1 cellular context compared by ENCODE assay signal in the genomic region with DNA sequence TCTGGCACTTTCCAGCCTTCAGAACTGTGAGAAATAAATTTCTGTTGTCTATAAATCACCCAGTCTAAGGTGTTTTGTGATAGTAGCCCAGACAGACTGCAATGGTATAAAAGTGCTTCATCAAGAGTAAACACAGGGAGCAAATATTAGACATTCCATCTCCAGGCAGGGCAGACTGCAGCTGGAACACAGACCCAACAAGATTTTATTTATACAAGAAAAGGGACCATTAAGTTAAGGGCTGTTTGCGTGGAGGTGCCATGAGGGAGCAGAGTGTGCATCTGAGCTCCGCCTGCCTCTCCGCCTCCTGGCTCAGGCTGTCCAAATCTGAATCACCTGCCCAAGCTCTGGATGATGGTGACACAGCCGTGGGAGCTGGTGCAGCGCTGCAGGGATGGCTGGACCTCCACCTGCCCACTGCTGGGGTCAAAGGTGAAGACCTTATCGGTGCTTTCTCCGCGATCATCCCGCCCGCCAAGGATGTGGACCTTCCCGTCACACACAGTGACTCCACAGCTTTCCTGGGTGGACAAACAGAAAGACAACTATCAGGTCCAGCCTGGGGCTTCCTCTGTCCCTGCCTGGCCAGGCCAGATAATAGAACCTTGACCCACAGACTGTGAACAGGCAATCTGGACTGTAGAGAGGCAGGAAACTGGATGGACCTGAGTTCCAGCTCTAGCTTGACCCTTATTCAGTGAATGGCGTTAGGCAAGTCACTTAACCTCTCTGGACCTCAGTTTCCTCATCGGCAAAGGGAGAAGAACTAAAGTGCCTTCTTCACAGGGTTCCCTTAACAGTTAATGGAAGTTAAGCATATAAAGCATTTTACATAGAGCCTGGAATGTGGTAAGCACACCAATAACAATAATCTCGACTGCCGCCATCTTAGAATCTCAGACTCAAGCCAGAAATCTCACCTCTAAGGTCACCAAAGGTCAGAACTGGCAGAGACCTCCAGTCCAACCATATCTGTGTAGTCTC.
TF ChIP-seq lines count a peak whose summit lies in the region.

No MANE protein-coding gene starts in this region.

TF ChIP-seq in HepG2, 621 proteins besides CTCF, POLR2A, EP300 and RAD21 (continued from another document and continues in another):
- TF ChIP-seq, protein P1, sequence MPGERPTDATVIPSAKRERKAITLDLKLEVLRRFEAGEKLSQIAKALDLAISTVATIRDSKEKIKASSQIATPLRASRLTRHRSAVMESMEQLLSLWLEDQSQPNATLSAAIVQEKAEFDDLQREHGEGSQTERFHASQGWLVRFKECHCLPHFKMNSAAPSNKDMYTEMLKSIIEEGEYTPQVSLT (CRISPR knock-in tag; IDR thresholded peaks at IDR 0.05; ENCODE audit: borderline replicate concordance, low read depth): no peak
- TF ChIP-seq, protein P2, sequence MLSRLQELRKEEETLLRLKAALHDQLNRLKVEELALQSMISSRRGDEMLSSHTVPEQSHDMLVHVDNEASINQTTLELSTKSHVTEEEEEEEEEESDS (CRISPR knock-in tag; IDR thresholded peaks at IDR 0.05; ENCODE audit: borderline replicate concordance): no peak
- TF ChIP-seq KAT2B (IDR thresholded peaks at IDR 0.05; ENCODE audit: borderline replicate concordance, low read depth, low read length) (no peak), PRPF4 (IDR thresholded peaks at IDR 0.05; ENCODE audit: low read depth, low read length, poor library complexity, severe bottlenecking) (no peak), FOXO1 (CRISPR knock-in tag; IDR thresholded peaks at IDR 0.05) (no peak), ZNF446 (CRISPR knock-in tag; IDR thresholded peaks at IDR 0.05) (no peak), FOSL1 (CRISPR knock-in tag; IDR thresholded peaks at IDR 0.05; ENCODE audit: borderline replicate concordance) (no peak), ZNF570 (CRISPR knock-in tag; IDR thresholded peaks at IDR 0.05; ENCODE audit: borderline replicate concordance) (no peak), CBFB (CRISPR knock-in tag; IDR thresholded peaks at IDR 0.05) (0 out of 2 replicates have a peak, but pooled peaks have one; percentile 29), RXRA (CRISPR knock-in tag; IDR thresholded peaks at IDR 0.05) (peak; percentile 62), ZNF232 (CRISPR knock-in tag; IDR thresholded peaks at IDR 0.05; ENCODE audit: borderline replicate concordance) (no peak), JUND (CRISPR knock-in tag; IDR thresholded peaks at IDR 0.05) (no peak), RFX1 (IDR thresholded peaks at IDR 0.05) (no peak), ZNF484 (CRISPR knock-in tag; IDR thresholded peaks at IDR 0.05; ENCODE audit: borderline replicate concordance, low read depth) (no peak), ZNF644 (CRISPR knock-in tag; IDR thresholded peaks at IDR 0.05; ENCODE audit: low read depth) (no peak), SRSF9 (IDR thresholded peaks at IDR 0.05; ENCODE audit: borderline replicate concordance, insufficient read depth, low read depth, low read length, poor library complexity, severe bottlenecking) (no peak), ZNF350 (CRISPR knock-in tag; IDR thresholded peaks at IDR 0.05; ENCODE audit: borderline replicate concordance, low read depth) (peak; percentile 53; the same call in 1 of the 2 replicates), TGIF2 (CRISPR knock-in tag; IDR thresholded peaks at IDR 0.05) (no peak), JARID2 (CRISPR knock-in tag; IDR thresholded peaks at IDR 0.05; ENCODE audit: insufficient replicate concordance) (no peak), RCOR2 (CRISPR knock-in tag; IDR thresholded peaks at IDR 0.05) (no peak), FOXK1 (CRISPR knock-in tag; IDR thresholded peaks at IDR 0.05; ENCODE audit: borderline replicate concordance, low read depth) (no peak), CAMTA2 (CRISPR knock-in tag; IDR thresholded peaks at IDR 0.05; ENCODE audit: borderline replicate concordance) (no peak), GATA4 (IDR thresholded peaks at IDR 0.05; ENCODE audit: borderline replicate concordance, low read depth) (0 out of 2 replicates have a peak, but pooled peaks have one; percentile 23), ZNF552 (CRISPR knock-in tag; IDR thresholded peaks at IDR 0.05; ENCODE audit: borderline replicate concordance) (no peak), FIP1L1 (IDR thresholded peaks at IDR 0.05; ENCODE audit: borderline replicate concordance, insufficient read depth, low read depth, low read length) (no peak), ZNF17 (CRISPR knock-in tag; IDR thresholded peaks at IDR 0.05) (no peak), MTF1 (CRISPR knock-in tag; IDR thresholded peaks at IDR 0.05) (no peak), SP2 (CRISPR knock-in tag; IDR thresholded peaks at IDR 0.05) (no peak), ZNF572 (CRISPR knock-in tag; IDR thresholded peaks at IDR 0.05) (no peak), ZNF605 (CRISPR knock-in tag; IDR thresholded peaks at IDR 0.05) (no peak), RFX3 (CRISPR knock-in tag; IDR thresholded peaks at IDR 0.05) (no peak), NFE2 (CRISPR knock-in tag; IDR thresholded peaks at IDR 0.05) (no peak), ZNF569 (CRISPR knock-in tag; IDR thresholded peaks at IDR 0.05; ENCODE audit: borderline replicate concordance) (no peak), PHB2 (IDR thresholded peaks at IDR 0.05; ENCODE audit: partially characterized antibody) (no peak), ZNF354B (CRISPR knock-in tag; IDR thresholded peaks at IDR 0.05) (no peak), ZNF335 (CRISPR knock-in tag; IDR thresholded peaks at IDR 0.05) (no peak), EHMT2 (IDR thresholded peaks at IDR 0.05; ENCODE audit: borderline replicate concordance, low read depth, low read length) (no peak), ZNF790 (CRISPR knock-in tag; IDR thresholded peaks at IDR 0.05; ENCODE audit: borderline replicate concordance) (no peak), ZNF235 (CRISPR knock-in tag; IDR thresholded peaks at IDR 0.05; ENCODE audit: borderline replicate concordance) (no peak), ZNF780A (CRISPR knock-in tag; IDR thresholded peaks at IDR 0.05) (no peak), RBM22 (optimal IDR thresholded peaks at IDR 0.05; ENCODE audit: low read length) (no peak), MLLT10 (CRISPR knock-in tag; IDR thresholded peaks at IDR 0.05) (no peak), MIXL1 (CRISPR knock-in tag; IDR thresholded peaks at IDR 0.05) (no peak), ZSCAN21 (CRISPR knock-in tag; IDR thresholded peaks at IDR 0.05; ENCODE audit: borderline replicate concordance) (no peak; the same call in 1 of the 2 replicates), ZBTB38 (CRISPR knock-in tag; IDR thresholded peaks at IDR 0.05) (no peak), ZNF556 (CRISPR knock-in tag; IDR thresholded peaks at IDR 0.05; ENCODE audit: borderline replicate concordance) (no peak), ZBTB20 (CRISPR knock-in tag; IDR thresholded peaks at IDR 0.05; ENCODE audit: borderline replicate concordance, low read depth) (no peak), TAF15 (IDR thresholded peaks at IDR 0.05; ENCODE audit: low read depth, low read length, poor library complexity, severe bottlenecking) (no peak)
- TF ChIP-seq, protein P3, sequence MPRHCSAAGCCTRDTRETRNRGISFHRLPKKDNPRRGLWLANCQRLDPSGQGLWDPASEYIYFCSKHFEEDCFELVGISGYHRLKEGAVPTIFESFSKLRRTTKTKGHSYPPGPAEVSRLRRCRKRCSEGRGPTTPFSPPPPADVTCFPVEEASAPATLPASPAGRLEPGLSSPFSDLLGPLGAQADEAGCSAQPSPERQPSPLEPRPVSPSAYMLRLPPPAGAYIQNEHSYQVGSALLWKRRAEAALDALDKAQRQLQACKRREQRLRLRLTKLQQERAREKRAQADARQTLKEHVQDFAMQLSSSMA (CRISPR knock-in tag; IDR thresholded peaks at IDR 0.05): no peak
- TF ChIP-seq, protein P4, sequence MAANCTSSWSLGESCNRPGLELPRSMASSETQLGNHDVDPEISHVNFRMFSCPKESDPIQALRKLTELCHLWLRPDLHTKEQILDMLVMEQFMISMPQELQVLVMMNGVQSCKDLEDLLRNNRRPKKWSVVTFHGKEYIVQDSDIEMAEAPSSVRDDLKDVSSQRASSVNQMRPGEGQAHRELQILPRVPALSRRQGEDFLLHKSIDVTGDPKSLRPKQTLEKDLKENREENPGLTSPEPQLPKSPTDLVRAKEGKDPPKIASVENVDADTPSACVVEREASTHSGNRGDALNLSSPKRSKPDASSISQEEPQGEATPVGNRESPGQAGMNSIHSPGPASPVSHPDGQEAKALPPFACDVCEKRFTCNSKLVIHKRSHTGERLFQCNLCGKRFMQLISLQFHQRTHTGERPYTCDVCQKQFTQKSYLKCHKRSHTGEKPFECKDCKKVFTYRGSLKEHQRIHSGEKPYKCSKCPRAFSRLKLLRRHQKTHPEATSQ (CRISPR knock-in tag; IDR thresholded peaks at IDR 0.05; ENCODE audit: borderline replicate concordance): peak; percentile 45; the same call in 1 of the 2 replicates
- TF ChIP-seq, protein P5, sequence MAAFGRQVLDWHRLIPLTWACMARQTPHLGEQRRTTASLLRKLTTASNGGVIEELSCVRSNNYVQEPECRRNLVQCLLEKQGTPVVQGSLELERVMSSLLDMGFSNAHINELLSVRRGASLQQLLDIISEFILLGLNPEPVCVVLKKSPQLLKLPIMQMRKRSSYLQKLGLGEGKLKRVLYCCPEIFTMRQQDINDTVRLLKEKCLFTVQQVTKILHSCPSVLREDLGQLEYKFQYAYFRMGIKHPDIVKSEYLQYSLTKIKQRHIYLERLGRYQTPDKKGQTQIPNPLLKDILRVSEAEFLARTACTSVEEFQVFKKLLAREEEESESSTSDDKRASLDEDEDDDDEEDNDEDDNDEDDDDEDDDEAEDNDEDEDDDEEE (CRISPR knock-in tag; IDR thresholded peaks at IDR 0.05): no peak
- TF ChIP-seq, protein P6, sequence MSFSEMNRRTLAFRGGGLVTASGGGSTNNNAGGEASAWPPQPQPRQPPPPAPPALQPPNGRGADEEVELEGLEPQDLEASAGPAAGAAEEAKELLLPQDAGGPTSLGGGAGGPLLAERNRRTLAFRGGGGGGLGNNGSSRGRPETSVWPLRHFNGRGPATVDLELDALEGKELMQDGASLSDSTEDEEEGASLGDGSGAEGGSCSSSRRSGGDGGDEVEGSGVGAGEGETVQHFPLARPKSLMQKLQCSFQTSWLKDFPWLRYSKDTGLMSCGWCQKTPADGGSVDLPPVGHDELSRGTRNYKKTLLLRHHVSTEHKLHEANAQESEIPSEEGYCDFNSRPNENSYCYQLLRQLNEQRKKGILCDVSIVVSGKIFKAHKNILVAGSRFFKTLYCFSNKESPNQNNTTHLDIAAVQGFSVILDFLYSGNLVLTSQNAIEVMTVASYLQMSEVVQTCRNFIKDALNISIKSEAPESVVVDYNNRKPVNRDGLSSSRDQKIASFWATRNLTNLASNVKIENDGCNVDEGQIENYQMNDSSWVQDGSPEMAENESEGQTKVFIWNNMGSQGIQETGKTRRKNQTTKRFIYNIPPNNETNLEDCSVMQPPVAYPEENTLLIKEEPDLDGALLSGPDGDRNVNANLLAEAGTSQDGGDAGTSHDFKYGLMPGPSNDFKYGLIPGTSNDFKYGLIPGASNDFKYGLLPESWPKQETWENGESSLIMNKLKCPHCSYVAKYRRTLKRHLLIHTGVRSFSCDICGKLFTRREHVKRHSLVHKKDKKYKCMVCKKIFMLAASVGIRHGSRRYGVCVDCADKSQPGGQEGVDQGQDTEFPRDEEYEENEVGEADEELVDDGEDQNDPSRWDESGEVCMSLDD (CRISPR knock-in tag; IDR thresholded peaks at IDR 0.05; ENCODE audit: borderline replicate concordance): no peak
- TF ChIP-seq, protein P7, sequence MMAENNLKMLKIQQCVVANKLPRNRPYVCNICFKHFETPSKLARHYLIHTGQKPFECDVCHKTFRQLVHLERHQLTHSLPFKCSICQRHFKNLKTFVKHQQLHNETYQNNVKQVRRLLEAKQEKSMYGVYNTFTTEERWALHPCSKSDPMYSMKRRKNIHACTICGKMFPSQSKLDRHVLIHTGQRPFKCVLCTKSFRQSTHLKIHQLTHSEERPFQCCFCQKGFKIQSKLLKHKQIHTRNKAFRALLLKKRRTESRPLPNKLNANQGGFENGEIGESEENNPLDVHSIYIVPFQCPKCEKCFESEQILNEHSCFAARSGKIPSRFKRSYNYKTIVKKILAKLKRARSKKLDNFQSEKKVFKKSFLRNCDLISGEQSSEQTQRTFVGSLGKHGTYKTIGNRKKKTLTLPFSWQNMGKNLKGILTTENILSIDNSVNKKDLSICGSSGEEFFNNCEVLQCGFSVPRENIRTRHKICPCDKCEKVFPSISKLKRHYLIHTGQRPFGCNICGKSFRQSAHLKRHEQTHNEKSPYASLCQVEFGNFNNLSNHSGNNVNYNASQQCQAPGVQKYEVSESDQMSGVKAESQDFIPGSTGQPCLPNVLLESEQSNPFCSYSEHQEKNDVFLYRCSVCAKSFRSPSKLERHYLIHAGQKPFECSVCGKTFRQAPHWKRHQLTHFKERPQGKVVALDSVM (CRISPR knock-in tag; IDR thresholded peaks at IDR 0.05): no peak
- TF ChIP-seq, protein P8, sequence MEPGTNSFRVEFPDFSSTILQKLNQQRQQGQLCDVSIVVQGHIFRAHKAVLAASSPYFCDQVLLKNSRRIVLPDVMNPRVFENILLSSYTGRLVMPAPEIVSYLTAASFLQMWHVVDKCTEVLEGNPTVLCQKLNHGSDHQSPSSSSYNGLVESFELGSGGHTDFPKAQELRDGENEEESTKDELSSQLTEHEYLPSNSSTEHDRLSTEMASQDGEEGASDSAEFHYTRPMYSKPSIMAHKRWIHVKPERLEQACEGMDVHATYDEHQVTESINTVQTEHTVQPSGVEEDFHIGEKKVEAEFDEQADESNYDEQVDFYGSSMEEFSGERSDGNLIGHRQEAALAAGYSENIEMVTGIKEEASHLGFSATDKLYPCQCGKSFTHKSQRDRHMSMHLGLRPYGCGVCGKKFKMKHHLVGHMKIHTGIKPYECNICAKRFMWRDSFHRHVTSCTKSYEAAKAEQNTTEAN (CRISPR knock-in tag; conservative IDR thresholded peaks at IDR 0.05): no peak
- TF ChIP-seq, protein P9, sequence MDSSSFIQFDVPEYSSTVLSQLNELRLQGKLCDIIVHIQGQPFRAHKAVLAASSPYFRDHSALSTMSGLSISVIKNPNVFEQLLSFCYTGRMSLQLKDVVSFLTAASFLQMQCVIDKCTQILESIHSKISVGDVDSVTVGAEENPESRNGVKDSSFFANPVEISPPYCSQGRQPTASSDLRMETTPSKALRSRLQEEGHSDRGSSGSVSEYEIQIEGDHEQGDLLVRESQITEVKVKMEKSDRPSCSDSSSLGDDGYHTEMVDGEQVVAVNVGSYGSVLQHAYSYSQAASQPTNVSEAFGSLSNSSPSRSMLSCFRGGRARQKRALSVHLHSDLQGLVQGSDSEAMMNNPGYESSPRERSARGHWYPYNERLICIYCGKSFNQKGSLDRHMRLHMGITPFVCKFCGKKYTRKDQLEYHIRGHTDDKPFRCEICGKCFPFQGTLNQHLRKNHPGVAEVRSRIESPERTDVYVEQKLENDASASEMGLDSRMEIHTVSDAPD (CRISPR knock-in tag; IDR thresholded peaks at IDR 0.05): peak; percentile 70; the same call in 1 of the 2 replicates
- TF ChIP-seq, protein P10, sequence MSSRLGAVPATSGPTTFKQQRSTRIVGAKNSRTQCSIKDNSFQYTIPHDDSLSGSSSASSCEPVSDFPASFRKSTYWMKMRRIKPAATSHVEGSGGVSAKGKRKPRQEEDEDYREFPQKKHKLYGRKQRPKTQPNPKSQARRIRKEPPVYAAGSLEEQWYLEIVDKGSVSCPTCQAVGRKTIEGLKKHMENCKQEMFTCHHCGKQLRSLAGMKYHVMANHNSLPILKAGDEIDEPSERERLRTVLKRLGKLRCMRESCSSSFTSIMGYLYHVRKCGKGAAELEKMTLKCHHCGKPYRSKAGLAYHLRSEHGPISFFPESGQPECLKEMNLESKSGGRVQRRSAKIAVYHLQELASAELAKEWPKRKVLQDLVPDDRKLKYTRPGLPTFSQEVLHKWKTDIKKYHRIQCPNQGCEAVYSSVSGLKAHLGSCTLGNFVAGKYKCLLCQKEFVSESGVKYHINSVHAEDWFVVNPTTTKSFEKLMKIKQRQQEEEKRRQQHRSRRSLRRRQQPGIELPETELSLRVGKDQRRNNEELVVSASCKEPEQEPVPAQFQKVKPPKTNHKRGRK (CRISPR knock-in tag; IDR thresholded peaks at IDR 0.05): no peak
